ENCODE assay signal across 9 cellular contexts in the genomic region with DNA sequence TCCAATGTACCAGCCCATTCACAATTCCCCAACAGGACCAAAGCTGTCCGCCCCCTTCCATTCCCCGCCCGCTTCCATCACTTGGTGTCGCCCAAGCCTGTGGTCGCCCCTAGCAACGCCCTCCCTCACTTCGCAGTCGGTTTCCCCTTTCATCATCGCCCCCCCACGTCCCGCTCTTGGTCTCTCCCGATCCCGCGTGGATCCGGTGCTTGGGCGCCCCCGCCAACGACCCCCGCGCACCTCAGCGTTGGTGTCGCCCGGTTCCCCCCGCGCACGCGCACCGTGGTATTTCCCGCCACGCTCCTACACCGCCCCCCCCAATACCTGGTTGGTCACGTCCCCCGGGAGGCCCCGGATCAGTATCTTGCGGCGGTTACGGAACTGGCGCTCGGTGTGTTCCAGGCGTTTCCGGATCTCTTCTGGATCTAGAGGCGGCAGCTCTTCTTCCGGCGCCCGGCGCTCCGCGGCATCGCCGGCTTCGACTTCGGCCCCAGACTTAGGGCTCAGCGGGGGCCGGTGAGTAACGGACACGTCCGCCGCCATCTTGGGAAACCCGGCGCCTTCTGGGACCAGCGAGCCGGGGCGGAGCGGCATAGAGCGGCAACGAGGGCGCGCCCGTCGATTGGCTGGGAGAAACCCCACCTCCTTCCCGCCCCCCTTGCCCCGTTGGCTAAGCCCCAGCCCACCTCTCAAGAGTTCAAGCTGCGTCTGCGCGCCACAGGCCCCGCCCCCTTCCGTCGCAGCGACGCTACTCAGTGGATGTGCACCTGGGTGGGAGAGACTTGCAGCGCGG. TPM values are rescaled to one million over a fixed set of nuclear protein-coding genes. Genes with fewer than 3 reads are reported as not detected.
A peak's percentile ranks its signal among the peaks of the same experiment; 100 is the strongest.
DNase-seq lines count a peak whose midpoint lies in the region; ATAC-seq, FAIRE-seq and TF ChIP-seq lines count a peak whose summit lies in the region.
"Had no signal": no experiment of that assay in that cellular context is flagged by ENCODE, and none has a peak within 500 bp of the region (broad histone marks: within the 10 kb centered on the region; RNA-seq: fewer than 3 reads in every experiment).

A gene with protein sequence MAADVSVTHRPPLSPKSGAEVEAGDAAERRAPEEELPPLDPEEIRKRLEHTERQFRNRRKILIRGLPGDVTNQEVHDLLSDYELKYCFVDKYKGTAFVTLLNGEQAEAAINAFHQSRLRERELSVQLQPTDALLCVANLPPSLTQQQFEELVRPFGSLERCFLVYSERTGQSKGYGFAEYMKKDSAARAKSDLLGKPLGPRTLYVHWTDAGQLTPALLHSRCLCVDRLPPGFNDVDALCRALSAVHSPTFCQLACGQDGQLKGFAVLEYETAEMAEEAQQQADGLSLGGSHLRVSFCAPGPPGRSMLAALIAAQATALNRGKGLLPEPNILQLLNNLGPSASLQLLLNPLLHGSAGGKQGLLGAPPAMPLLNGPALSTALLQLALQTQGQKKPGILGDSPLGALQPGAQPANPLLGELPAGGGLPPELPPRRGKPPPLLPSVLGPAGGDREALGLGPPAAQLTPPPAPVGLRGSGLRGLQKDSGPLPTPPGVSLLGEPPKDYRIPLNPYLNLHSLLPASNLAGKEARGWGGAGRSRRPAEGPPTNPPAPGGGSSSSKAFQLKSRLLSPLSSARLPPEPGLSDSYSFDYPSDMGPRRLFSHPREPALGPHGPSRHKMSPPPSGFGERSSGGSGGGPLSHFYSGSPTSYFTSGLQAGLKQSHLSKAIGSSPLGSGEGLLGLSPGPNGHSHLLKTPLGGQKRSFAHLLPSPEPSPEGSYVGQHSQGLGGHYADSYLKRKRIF (minus strand): TSS at position 565 of the 793 bp plus-strand sequence. CDS start 22 bp downstream, at position 543.

- intact Hi-C loops in mammary epithelial cell (cut with micrococcal nuclease), result loop anchor here (1.0 to 2.0 kb wide), 2 partner anchors 40 to 64 kb away; no protein-coding TSS in a partner anchor

- H3K9ac ChIP-seq in mammary epithelial cell (ENCODE audit: insufficient read depth, low read length), result peak within 1 kb of the TSS; percentile 61

- peak within 1 kb of the TSS; percentile 86 for H3K4me3 ChIP-seq in AG09309 (ENCODE audit: control insufficient read depth, low read depth, low read length)
- peak within 1 kb of the TSS; percentile 86 for H3K4me3 ChIP-seq in WI38 (ENCODE audit: low read depth, low read length)
- H3K4me3 ChIP-seq in mammary epithelial cell (replicated peaks in 1 of 3; ENCODE audit: insufficient read depth in 1 of 3, low read depth in 2 of 3, low read length in 3 of 3), result peak within 1 kb of the TSS; percentile 50 to 97 (median 74)
- H3K4me3 ChIP-seq in small intestine (ENCODE audit: low read depth in 1 of 2, low read length in 2 of 2), result peak within 1 kb of the TSS; percentile 84 to 90

- no peaks in the 10 kb centered on the region for H4K20me1 ChIP-seq in mammary epithelial cell (ENCODE audit: insufficient read depth, low read length)

- H3K27me3 ChIP-seq in mammary epithelial cell (ENCODE audit: insufficient read depth, low read length) (no peaks in the 10 kb centered on the region), small intestine (ENCODE audit: control insufficient read depth in 2 of 2, insufficient read depth in 2 of 2, low read length in 2 of 2) (no peaks in the 10 kb centered on the region)

- peaks cover 55% of the 10 kb centered on the region for H3K79me2 ChIP-seq in mammary epithelial cell (ENCODE audit: insufficient read depth, low read length)

- H3K4me1 ChIP-seq in mammary epithelial cell (ENCODE audit: insufficient read depth, low read length) (peaks cover 16% of the 10 kb centered on the region), small intestine (ENCODE audit: control insufficient read depth in 2 of 2, insufficient read depth in 1 of 2, low read depth in 1 of 2, low read length in 1 of 2) (no peaks in the 10 kb centered on the region)

- DNase-seq in AG09309 (ENCODE audit: low read depth) (peak; percentile 86), NCI-H226 (peak; percentile 92), mammary epithelial cell (peak; percentile 96), iPS-NIHi11 (ENCODE audit: low spot score) (peak; percentile 99), small intestine (peak; percentile 98)

- no peaks in the 10 kb centered on the region for H3K9me3 ChIP-seq in mammary epithelial cell (replicated peaks; ENCODE audit: insufficient read depth, low read length)
- H3K9me3 ChIP-seq in small intestine (ENCODE audit: control insufficient read depth, low read depth), result no peaks in the 10 kb centered on the region

- BruUV-seq in mammary epithelial cell (replicated peaks; lab: Mats Ljungman, UMichigan), result TSS peak; percentile 10

- CTCF ChIA-PET in mammary epithelial cell (lab: Charles Lee; ENCODE audit: low non-redundant PET), result interaction anchor here (0.6 to 0.8 kb wide), 2 partner anchors 10 to 55 kb away, joined by 3 to 26 read pairs; no protein-coding TSS in a partner anchor

- peak within 1 kb of the TSS; percentile 95 for H2AFZ ChIP-seq in mammary epithelial cell (ENCODE audit: low read depth, low read length)

- in situ Hi-C loops in mammary epithelial cell (cut with MboI; ENCODE audit: low sequenced_read_pairs in 2 of 2), result no loop called here

- no peak for FAIRE-seq in small intestine (lab: Jason Lieb, UNC)
- FAIRE-seq: colon had no signal

- peaks cover 3% of the 10 kb centered on the region for H3K36me3 ChIP-seq in mammary epithelial cell (ENCODE audit: insufficient read depth, low read length)
- peaks cover 14% of the 10 kb centered on the region in 2 donors for H3K36me3 ChIP-seq in small intestine (ENCODE audit: control insufficient read depth in 2 of 2, insufficient read depth in 2 of 2, low read length in 2 of 2)

- TF ChIP-seq CTCF in AG09309 (IDR thresholded peaks at IDR 0.05; ENCODE audit: control insufficient read depth, insufficient read depth, low read depth, low read length, missing control alignments), result no peak
- TF ChIP-seq CTCF in WI38 (IDR thresholded peaks at IDR 0.05; ENCODE audit: low read depth, low read length), result no peak
- no peak for TF ChIP-seq CTCF in mammary epithelial cell (conservative IDR thresholded peaks at IDR 0.05 in 1 of 2, IDR thresholded peaks at IDR 0.05 in 1 of 2; ENCODE audit: extremely low read depth in 1 of 2, insufficient read depth in 1 of 2, low read depth in 1 of 2, low read length in 2 of 2)

- H3K4me2 ChIP-seq in mammary epithelial cell (ENCODE audit: insufficient read depth, low read depth, low read length), result peak within 1 kb of the TSS; percentile 100

- ATAC-seq in GM19023 (IDR thresholded peaks at IDR 0.05; ENCODE audit: unreplicated experiment), result peak; percentile 84
- ATAC-seq in HG03196 (IDR thresholded peaks at IDR 0.05; ENCODE audit: unreplicated experiment), result peak; percentile 83

- 3% methylated on average over 25 of the region's 82 CpGs for WGBS in mammary epithelial cell (ENCODE audit: low coverage, missing lambda C conversion rate)
- 1% methylated on average over 67 to 82 of the region's 82 CpGs for WGBS in small intestine, 3 donors

- H3K27ac ChIP-seq in mammary epithelial cell (ENCODE audit: insufficient read depth, low read depth, low read length) (peak within 1 kb of the TSS; percentile 63), small intestine (ENCODE audit: low read depth in 1 of 2, low read length in 1 of 2) (peak within 1 kb of the TSS; percentile 73 to 94)

- dilution Hi-C loops in mammary epithelial cell (cut with HindIII; ENCODE audit: low sequenced_read_pairs), result no loop called here

RNA-seq across cellular contexts. Expression of the gene that starts here (rescaled TPM):
- total RNA-seq in mammary epithelial cell, result 10 to 100 TPM in 1 of 2 donors, 1 to 10 TPM in 1; 8.3 to 43.0 TPM
- 7.6 TPM for polyA plus RNA-seq in mammary epithelial cell
- polyA minus RNA-seq in mammary epithelial cell, result 7.6 TPM
- polyA plus RNA-seq in small intestine, result 10 to 100 TPM; 14.1 to 27.6 (median 14.5) TPM

Comparison
In these comparisons a context has a peak if more than half of its experiments do, and no peak if none do; other contexts are left out.
1. Peak in every context shown above with its lines: DNase-seq, ATAC-seq, H3K4me3 ChIP-seq and H3K27ac ChIP-seq.